ENCODE assay signal across 8 cellular contexts in the genomic region with DNA sequence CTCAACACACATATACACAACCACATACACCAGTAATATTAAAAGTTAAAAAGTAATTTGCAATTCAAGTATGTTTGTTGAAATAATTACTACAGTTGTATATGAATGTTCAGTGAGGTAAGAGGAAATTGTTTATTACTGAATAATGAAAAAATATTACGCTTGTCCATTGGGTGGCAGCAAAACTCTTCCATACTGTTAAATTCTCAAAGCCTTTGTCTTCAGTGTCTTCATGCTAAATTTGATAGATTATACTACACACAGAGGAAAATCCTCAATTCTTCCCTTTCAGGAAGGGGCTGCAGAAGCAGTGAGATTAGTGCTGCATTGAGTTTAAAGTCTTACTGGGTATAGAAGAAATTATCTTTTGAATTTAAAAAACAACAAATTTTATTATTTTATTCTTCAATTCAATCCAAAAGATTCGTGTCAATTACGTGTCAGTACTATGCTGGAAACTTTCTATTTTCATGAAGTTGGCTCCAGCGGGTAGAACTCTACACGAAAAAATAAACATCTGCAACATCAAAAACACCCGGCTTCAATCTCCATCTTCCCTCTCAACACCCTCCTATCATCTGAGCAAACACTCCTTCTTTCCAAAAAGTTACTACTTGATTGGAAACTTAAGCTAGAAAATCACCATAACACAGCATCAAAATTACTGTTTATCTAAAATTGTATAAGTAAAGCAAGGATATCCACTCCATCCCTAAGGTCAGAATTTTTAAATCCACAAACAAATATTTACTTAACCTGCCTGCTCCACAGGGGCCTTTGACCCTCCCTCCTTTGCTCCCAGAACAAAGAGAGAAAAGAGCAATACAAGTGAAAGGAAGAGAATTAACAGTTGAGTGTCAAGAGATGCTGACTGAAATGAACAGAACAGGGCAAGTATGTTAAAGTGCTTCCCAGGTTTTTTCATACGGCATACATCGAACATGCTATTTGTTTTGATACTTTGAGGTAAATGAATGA. TPM values are rescaled to one million over a fixed set of nuclear protein-coding genes. Genes with fewer than 3 reads are reported as not detected.
DNase-seq lines count a peak whose midpoint lies in the region; ATAC-seq and TF ChIP-seq lines count a peak whose summit lies in the region.

No MANE protein-coding gene starts in this region.

- H3K9me3 Mint-ChIP-seq in endodermal cell (peaks cover 18% of the 10 kb centered on the region), naive B cell (peaks cover 0 to 8% (median 4%) of the 10 kb centered on the region in 7 donors)

- no peak overlapping the region for H3K4me3 ChIP-seq in Jurkat, Clone E6-1 (ENCODE audit: low read length)
- no peak overlapping the region for H3K4me3 ChIP-seq in endodermal cell (ENCODE audit: low read length)

- H3K4me1 Mint-ChIP-seq in endodermal cell (peaks cover 13% of the 10 kb centered on the region), naive B cell (no peaks in the 10 kb centered on the region)

- H3K36me3 Mint-ChIP-seq in endodermal cell (ENCODE audit: low read depth) (no peaks in the 10 kb centered on the region), naive B cell (peaks cover 0 to 7% of the 10 kb centered on the region in 2 donors)

- H3K9ac ChIP-seq in endodermal cell (ENCODE audit: extremely low read depth, low read length, poor library complexity, severe bottlenecking), result no peak overlapping the region

- WGBS in endodermal cell (ENCODE audit: insufficient coverage in 1 of 2, insufficient read length in 1 of 2), 2 experiments, result 67 to 73% methylated on average over 6 to 8 of the region's 8 CpGs

- ATAC-seq in naive B cell (ENCODE audit: low read depth in 2 of 2), result peak in 1 of 2 donors; percentile 47

- H3K27me3 ChIP-seq in endodermal cell (ENCODE audit: control insufficient read depth, insufficient read depth, low read length, poor library complexity, severe bottlenecking), result peaks cover 23% of the 10 kb centered on the region

- no peak overlapping the region for H3K27ac ChIP-seq in endodermal cell (ENCODE audit: low read depth, low read length)

- in situ Hi-C loops in G401 (cut with HindIII; ENCODE audit: low sequenced_read_pairs), result no loop called here

- H3K36me3 ChIP-seq in endodermal cell (ENCODE audit: control insufficient read depth, insufficient read depth, low read length), result no peaks in the 10 kb centered on the region

- H3K27me3 Mint-ChIP-seq in endodermal cell (ENCODE audit: insufficient read depth) (peaks cover 39% of the 10 kb centered on the region), naive B cell (peaks cover 0 to 17% (median 8%) of the 10 kb centered on the region in 3 donors)

- H3K4me3 Mint-ChIP-seq in endodermal cell (no peak overlapping the region), naive B cell (no peak overlapping the region)

- H3K4me1 ChIP-seq in endodermal cell (ENCODE audit: control insufficient read depth, insufficient read depth, low read length), result no peaks in the 10 kb centered on the region

- DNase-seq in AG08396 (ENCODE audit: low spot score), result peak; percentile 28
- DNase-seq in G401 (ENCODE audit: low spot score), result peak; percentile 52
- DNase-seq in Jurkat, Clone E6-1 (ENCODE audit: low read depth, low spot score), result peak; percentile 58
- DNase-seq in RKO (ENCODE audit: low spot score), result peak; percentile 81
- no peak for DNase-seq in endodermal cell
- peak; percentile 55 for DNase-seq in naive B cell
- no peak for DNase-seq in NCI-H1048 (lab: John Stamatoyannopoulos, UW)
- no peak for DNase-seq in stimulated activated CD4-positive, alpha-beta T cell treated with anti-CD3 and anti-CD28 coated beads, Interleukin-1b, Interleukin-23, amount 100 ng/mL, for 48 hours

- peak; percentile 78 for TF ChIP-seq CTCF in endodermal cell (conservative IDR thresholded peaks at IDR 0.05)

- H3K27ac Mint-ChIP-seq in endodermal cell (no peak overlapping the region), naive B cell (no peak overlapping the region)

- H3K9me3 ChIP-seq in endodermal cell (ENCODE audit: control insufficient read depth, low read length), result peaks cover 15% of the 10 kb centered on the region

RNA-seq across cellular contexts. Expression of gene TES, which starts 37.0 kb away (rescaled TPM):
- total RNA-seq in G401 (2014; rRNA removed; shearing (Covaris generic)), result not detected in 2 replicates
- not detected for polyA plus RNA-seq in Jurkat, Clone E6-1 (2012; ENCODE audit: insufficient read depth, insufficient read length)
- total RNA-seq in endodermal cell, result 10 to 100 TPM; 23.1 to 31.0 TPM
- 12.5 TPM for polyA plus RNA-seq in endodermal cell (2013, experiment 1 of 2)
- polyA plus RNA-seq in endodermal cell (2013, experiment 2 of 2), result 12.4 TPM
- 100 to 1,000 TPM in 5 of 6 donors, 10 to 100 TPM in 1; 98.1 to 195 (median 133) TPM for polyA plus RNA-seq in naive B cell (ENCODE audit: low read depth in 6 of 6)

Comparison
In these comparisons a context has a peak if more than half of its experiments do, and no peak if none do; other contexts are left out.
1. DNase-seq: peak in AG08396 (single experiment), G401 (single experiment), Jurkat, Clone E6-1 (single experiment), RKO (single experiment) and naive B cell (single experiment); none in endodermal cell (single experiment), NCI-H1048 (single experiment) and stimulated activated CD4-positive, alpha-beta T cell treated with anti-CD3 and anti-CD28 coated beads, Interleukin-1b, Interleukin-23, amount 100 ng/mL, for 48 hours (single experiment).
2. RNA of gene TES, which starts 37.0 kb away (total RNA-seq): 23.1 to 31.0 TPM in endodermal cell; not detected in G401; every median in the first group is over 10 times any median in the second.